21 cellular contexts compared by ENCODE assay signal in the genomic region with DNA sequence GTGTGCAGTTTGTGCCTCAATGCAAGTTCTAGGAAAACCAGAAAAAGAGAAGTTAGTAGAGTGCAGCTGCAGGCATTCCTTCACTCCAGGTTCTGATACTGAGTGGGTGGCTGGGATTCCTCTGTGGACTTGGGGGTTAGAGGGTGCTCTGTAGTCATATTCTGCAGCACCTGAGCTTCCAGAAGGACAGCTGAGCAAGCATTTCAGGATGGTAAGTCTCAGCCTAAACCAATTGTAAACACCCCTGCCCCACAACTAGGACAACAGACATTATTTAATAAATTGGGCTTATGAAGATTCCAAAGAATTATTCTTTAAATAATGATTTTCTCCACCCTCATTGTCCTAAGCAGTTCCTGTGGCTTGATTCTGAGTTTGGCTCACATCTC. TPM values are rescaled to one million over a fixed set of nuclear protein-coding genes. Genes with fewer than 3 reads are reported as not detected.
A peak's percentile ranks its signal among the peaks of the same experiment; 100 is the strongest.
DNase-seq lines count a peak whose midpoint lies in the region; ATAC-seq, FAIRE-seq and TF ChIP-seq lines count a peak whose summit lies in the region.
"Had no signal": no experiment of that assay in that cellular context is flagged by ENCODE, and none has a peak within 500 bp of the region (broad histone marks: within the 10 kb centered on the region; RNA-seq: fewer than 3 reads in every experiment).

No MANE protein-coding gene starts in this region.

- ATAC-seq in right cardiac atrium (no peak), K562 (peak; percentile 21; the same call in 1 of the 3 replicates), GM18520 (IDR thresholded peaks at IDR 0.05; ENCODE audit: unreplicated experiment) (no peak), HG03354 (IDR thresholded peaks at IDR 0.05; ENCODE audit: poor library complexity, severe bottlenecking, unreplicated experiment) (no peak)

- intact Hi-C loops in right cardiac atrium (cut with DNase I) (no loop called here), K562 (cut with micrococcal nuclease) (no loop called here)

- H3K4me2 ChIP-seq in K562 (ENCODE audit: insufficient read depth, low read length) (peak overlapping the region; percentile 74), osteoblast (ENCODE audit: insufficient read depth, low read length) (no peak overlapping the region)

- CTCF ChIA-PET in K562 (lab: Yijun Ruan, JAX; ENCODE audit: low intra/inter-chr PET ratio) = no interaction called here

- H3K4me1 Mint-ChIP-seq in immature natural killer cell = no peaks in the 10 kb centered on the region

- H3K27me3 Mint-ChIP-seq in immature natural killer cell (ENCODE audit: low read depth in 3 of 3) = peaks cover 0 to 3% (median 0%) of the 10 kb centered on the region in 3 donors

- H3K4me1 ChIP-seq in cardiac muscle cell (ENCODE audit: low read depth) (peaks cover 20% of the 10 kb centered on the region), right cardiac atrium (ENCODE audit: control insufficient read depth, insufficient read depth, low read length) (peaks cover 4% of the 10 kb centered on the region), K562 (replicated peaks in 1 of 2; ENCODE audit: control insufficient read depth in 2 of 2, insufficient read depth in 2 of 2, low read length in 2 of 2) (peaks cover 27 to 46% of the 10 kb centered on the region in 2 experiments), osteoblast (ENCODE audit: insufficient read depth, low read length) (no peaks in the 10 kb centered on the region)

- H3K79me2 ChIP-seq in K562 (ENCODE audit: control insufficient read depth, insufficient read depth, low read length) (no peaks in the 10 kb centered on the region), osteoblast (ENCODE audit: insufficient read depth, low read length) (no peaks in the 10 kb centered on the region)

- H3K4me3 Mint-ChIP-seq in immature natural killer cell = no peak overlapping the region

- H3K9me1 ChIP-seq in K562 (ENCODE audit: control insufficient read depth, insufficient read depth, low read length) = no peaks in the 10 kb centered on the region

- peak overlapping the region; percentile 46 to 80; a peak in 3 of 4 replicates for H3K9ac ChIP-seq in K562 (ENCODE audit: insufficient read depth in 1 of 2, low read depth in 2 of 2, low read length in 2 of 2)

- POLR2A ChIA-PET in K562 (lab: Yijun Ruan, JAX) = interaction anchor here (0.6 to 2.0 kb wide), 11 partner anchors 8 to 411 kb away, joined by 3 to 20 read pairs (median 3); partner anchors contain the start of gene CNOT8

- TF ChIP-seq EP300 in K562 (IDR thresholded peaks at IDR 0.05; ENCODE audit: low read length) = no peak

- TF ChIP-seq CTCF in cardiac muscle cell (IDR thresholded peaks at IDR 0.05; ENCODE audit: low read depth, low read length) = no peak
- no peak for TF ChIP-seq CTCF in K562 (IDR thresholded peaks at IDR 0.05 in 2 of 3, conservative IDR thresholded peaks at IDR 0.05 in 1 of 3; ENCODE audit: insufficient read depth in 2 of 3, low read depth in 1 of 3, low read length in 3 of 3)
- TF ChIP-seq CTCF in osteoblast (IDR thresholded peaks at IDR 0.05; ENCODE audit: extremely low read depth, low read depth, low read length) = no peak

- TF ChIP-seq POLR2A in K562 (conservative IDR thresholded peaks at IDR 0.05) = no peak

- no peak overlapping the region for H3K4me3 ChIP-seq in cardiac muscle cell
- H3K4me3 ChIP-seq in right cardiac atrium (ENCODE audit: low read length) = no peak overlapping the region
- no peak overlapping the region for H3K4me3 ChIP-seq in K562
- H3K4me3 ChIP-seq in osteoblast (ENCODE audit: insufficient read depth, low read length) = no peak overlapping the region
- H3K4me3 ChIP-seq: MG63, SK-N-MC had no signal

- peaks cover 4% of the 10 kb centered on the region for H3K36me3 ChIP-seq in cardiac muscle cell
- H3K36me3 ChIP-seq in K562 (ENCODE audit: control insufficient read depth, insufficient read depth, low read length) = 0 out of 3 replicates have a peak, but pooled peaks cover 2% of the 10 kb centered on the region
- peaks cover 7% of the 10 kb centered on the region for H3K36me3 ChIP-seq in osteoblast (ENCODE audit: insufficient read depth, low read length)

- in situ Hi-C loops in K562 (cut with MboI) = no loop called here

- H3K9me3 ChIP-seq in cardiac muscle cell (ENCODE audit: low read depth) (no peaks in the 10 kb centered on the region), right cardiac atrium (ENCODE audit: control insufficient read depth, low read length) (no peaks in the 10 kb centered on the region), K562 (replicated peaks; ENCODE audit: control insufficient read depth, insufficient read depth, low read depth, low read length) (no peaks in the 10 kb centered on the region), osteoblast (ENCODE audit: low read depth, low read length) (no peaks in the 10 kb centered on the region)
- H3K9me3 ChIP-seq: MG63 had no signal

- H2AFZ ChIP-seq in K562 (ENCODE audit: low read depth, low read length) (peak overlapping the region; percentile 82), osteoblast (ENCODE audit: low read length) (no peak overlapping the region)

- peak overlapping the region; percentile 68 for H3K27ac ChIP-seq in cardiac muscle cell
- H3K27ac ChIP-seq in right cardiac atrium (ENCODE audit: low read length) = no peak overlapping the region
- peak overlapping the region; percentile 78 for H3K27ac ChIP-seq in K562 (ENCODE audit: extremely low read depth, low read depth, low read length)
- no peak overlapping the region for H3K27ac ChIP-seq in osteoblast (ENCODE audit: low read depth, low read length)
- H3K27ac ChIP-seq: SK-N-MC had no signal

- H4K20me1 ChIP-seq in K562 (replicated peaks; ENCODE audit: control insufficient read depth, insufficient read depth, low read length) = no peaks in the 10 kb centered on the region
- peaks cover 2% of the 10 kb centered on the region for H4K20me1 ChIP-seq in osteoblast (ENCODE audit: insufficient read depth, low read length)

- no TSS peak for BruUV-seq in K562 (replicated peaks; lab: Mats Ljungman, UMichigan)

- H3K27me3 ChIP-seq in cardiac muscle cell (no peaks in the 10 kb centered on the region), right cardiac atrium (ENCODE audit: control insufficient read depth, insufficient read depth) (no peaks in the 10 kb centered on the region), K562 (ENCODE audit: control insufficient read depth in 2 of 2, insufficient read depth in 2 of 2, low read length in 2 of 2) (no peaks in the 10 kb centered on the region), osteoblast (ENCODE audit: insufficient read depth, low read length) (no peaks in the 10 kb centered on the region)
- H3K27me3 ChIP-seq: MG63 had no signal

- peaks cover 0 to 3% (median 0%) of the 10 kb centered on the region in 3 donors for H3K36me3 Mint-ChIP-seq in immature natural killer cell

- FAIRE-seq in K562 (lab: Jason Lieb, UNC) = no peak
- FAIRE-seq: H54 had no signal

- DNase-seq in cardiac muscle cell (ENCODE audit: low read depth in 1 of 2, low spot score in 1 of 2) (no peak), right cardiac atrium (no peak), K562 (ENCODE audit: extremely low read depth in 1 of 4, low spot score in 3 of 4) (no peak), osteoblast (ENCODE audit: insufficient read length, low spot score, missing footprints) (peak; percentile 27), immature natural killer cell (no peak)
- DNase-seq: 8988T, C1 segment of cervical spinal cord, DMS79, Kasumi-1, MG63, NCI-H1417, NCI-H1694 treated with DMSO at 0.1 percent for 48 hours, NCI-H2081 treated with DMSO at 0.1 percent for 48 hours, NCI-H2171 treated with DMSO at 0.1 percent for 48 hours, NCI-H446, NCI-H526, SHP77 treated with DMSO at 0.1 percent for 48 hours had no signal

- no peak overlapping the region for H3K27ac Mint-ChIP-seq in immature natural killer cell

- no peak for TF ChIP-seq RAD21 in K562 (CRISPR knock-in tag; conservative IDR thresholded peaks at IDR 0.05 in 1 of 2, IDR thresholded peaks at IDR 0.05 in 1 of 2)

- no peaks in the 10 kb centered on the region for H3K9me3 Mint-ChIP-seq in immature natural killer cell

RNA-seq across cellular contexts. Expression of gene FAXDC2, which starts 9.1 kb away (rescaled TPM):
- 22.4 and 39.4 TPM in 2 replicates for total RNA-seq in cardiac muscle cell
- 25.1 and 45.3 TPM in 2 replicates for polyA plus RNA-seq in cardiac muscle cell
- 10 to 100 TPM; 12.7 to 34.6 (median 29.2) TPM for total RNA-seq in right cardiac atrium
- 23.0 TPM for polyA plus RNA-seq in right cardiac atrium
- total RNA-seq in K562 (2011; cell fraction: chromatin; rRNA removed; ENCODE audit: low replicate concordance) = 48.9 and 53.4 TPM in 2 replicates
- 32.5 and 34.2 TPM in 2 replicates for total RNA-seq in K562 (2011; cell fraction: nucleolus; rRNA removed)
- total RNA-seq in K562 (2011; cell fraction: nucleoplasm; rRNA removed) = 47.6 and 48.8 TPM in 2 replicates
- 9.8 and 12.1 TPM in 2 replicates for total RNA-seq in K562 (2014; rRNA removed)
- total RNA-seq in K562 (2014; rRNA removed; fragmentation: Illumina TruSeq; extraction: Trizol) = 14.3 and 16.2 TPM in 2 replicates
- 6.2 and 7.4 TPM in 2 replicates for total RNA-seq in K562 (2015; rRNA removed; fragmentation: Illumina TruSeq; extraction: Trizol)
- 12.0 and 13.1 TPM in 2 replicates for total RNA-seq in K562 (2021)
- 21.4 and 24.0 TPM in 2 replicates for polyA plus RNA-seq in K562 (2011; rRNA removed)
- 28.0 and 29.5 TPM in 2 replicates for polyA plus RNA-seq in K562 (2011; cell fraction: cytosol; rRNA removed)
- polyA plus RNA-seq in K562 (2011; cell fraction: nucleus; rRNA removed) = 39.8 and 42.0 TPM in 2 replicates
- 14.7 and 16.6 TPM in 2 replicates for polyA plus RNA-seq in K562 (2012)
- 23.7 and 30.0 TPM in 2 replicates for polyA plus RNA-seq in K562 (2014; fragmentation: Illumina TruSeq; extraction: Trizol)
- 1 to 10 TPM; 2.4 to 3.5 TPM for polyA plus RNA-seq in K562 (2014; fragmentation: Nextera tagmentation; extraction: Ambion mirVana)
- 9.9 and 13.8 TPM in 2 replicates for polyA plus RNA-seq in K562 (2014; rRNA removed)
- 25.9 and 26.6 TPM in 2 replicates for polyA minus RNA-seq in K562 (2011; rRNA and poly(A)+ RNA removed)
- 15.1 and 17.7 TPM in 2 replicates for polyA minus RNA-seq in K562 (2011; cell fraction: cytosol; rRNA and poly(A)+ RNA removed)
- polyA minus RNA-seq in K562 (2011; cell fraction: nucleus; rRNA and poly(A)+ RNA removed) = 12.1 and 15.7 TPM in 2 replicates
- total RNA-seq in osteoblast = 13.8 and 19.2 TPM in 2 replicates
- polyA plus RNA-seq in immature natural killer cell = 1 to 10 TPM in 1 of 3 donors, under 1 TPM in 1, not detected in 1; 0.72 to 3.7 TPM

RNA-seq across cellular contexts. Expression of gene CNOT8, which starts 17.2 kb away (rescaled TPM):
- 45.2 and 55.7 TPM in 2 replicates for total RNA-seq in cardiac muscle cell
- 37.2 and 45.6 TPM in 2 replicates for polyA plus RNA-seq in cardiac muscle cell
- 10 to 100 TPM; 22.7 to 28.9 (median 27.3) TPM for total RNA-seq in right cardiac atrium
- polyA plus RNA-seq in right cardiac atrium = 19.6 TPM
- total RNA-seq in K562 (2011; cell fraction: chromatin; rRNA removed; ENCODE audit: low replicate concordance) = 33.1 and 62.7 TPM in 2 replicates
- 21.3 and 25.4 TPM in 2 replicates for total RNA-seq in K562 (2011; cell fraction: nucleolus; rRNA removed)
- total RNA-seq in K562 (2011; cell fraction: nucleoplasm; rRNA removed) = 30.8 and 33.4 TPM in 2 replicates
- total RNA-seq in K562 (2014; rRNA removed) = 52.6 and 55.4 TPM in 2 replicates
- 53.6 and 64.3 TPM in 2 replicates for total RNA-seq in K562 (2014; rRNA removed; fragmentation: Illumina TruSeq; extraction: Trizol)
- 40.2 and 42.0 TPM in 2 replicates for total RNA-seq in K562 (2015; rRNA removed; fragmentation: Illumina TruSeq; extraction: Trizol)
- total RNA-seq in K562 (2021) = 47.7 and 51.8 TPM in 2 replicates
- polyA plus RNA-seq in K562 (2011; rRNA removed) = 67.7 and 68.9 TPM in 2 replicates
- 39.2 and 66.3 TPM in 2 replicates for polyA plus RNA-seq in K562 (2011; cell fraction: cytosol; rRNA removed)
- 28.0 and 43.7 TPM in 2 replicates for polyA plus RNA-seq in K562 (2011; cell fraction: nucleus; rRNA removed)
- 37.9 and 38.1 TPM in 2 replicates for polyA plus RNA-seq in K562 (2012)
- 56.6 and 60.5 TPM in 2 replicates for polyA plus RNA-seq in K562 (2014; fragmentation: Illumina TruSeq; extraction: Trizol)
- 10 to 100 TPM; 15.2 to 17.5 TPM for polyA plus RNA-seq in K562 (2014; fragmentation: Nextera tagmentation; extraction: Ambion mirVana)
- polyA plus RNA-seq in K562 (2014; rRNA removed) = 49.7 and 52.1 TPM in 2 replicates
- 83.4 and 86.5 TPM in 2 replicates for polyA minus RNA-seq in K562 (2011; rRNA and poly(A)+ RNA removed)
- polyA minus RNA-seq in K562 (2011; cell fraction: cytosol; rRNA and poly(A)+ RNA removed) = 24.7 and 34.5 TPM in 2 replicates
- polyA minus RNA-seq in K562 (2011; cell fraction: nucleus; rRNA and poly(A)+ RNA removed) = 10.9 and 20.1 TPM in 2 replicates
- 48.6 and 55.7 TPM in 2 replicates for total RNA-seq in osteoblast
- polyA plus RNA-seq in immature natural killer cell = 100 to 1,000 TPM; 145 to 212 (median 153) TPM

Comparison
In these comparisons a context has a peak if more than half of its experiments do, and no peak if none do; other contexts are left out.
1. H3K27ac ChIP-seq: peak in cardiac muscle cell (single experiment) and K562 (single experiment); none in right cardiac atrium (single experiment) and osteoblast (single experiment).